13 cellular contexts compared by ENCODE assay signal in the genomic region with DNA sequence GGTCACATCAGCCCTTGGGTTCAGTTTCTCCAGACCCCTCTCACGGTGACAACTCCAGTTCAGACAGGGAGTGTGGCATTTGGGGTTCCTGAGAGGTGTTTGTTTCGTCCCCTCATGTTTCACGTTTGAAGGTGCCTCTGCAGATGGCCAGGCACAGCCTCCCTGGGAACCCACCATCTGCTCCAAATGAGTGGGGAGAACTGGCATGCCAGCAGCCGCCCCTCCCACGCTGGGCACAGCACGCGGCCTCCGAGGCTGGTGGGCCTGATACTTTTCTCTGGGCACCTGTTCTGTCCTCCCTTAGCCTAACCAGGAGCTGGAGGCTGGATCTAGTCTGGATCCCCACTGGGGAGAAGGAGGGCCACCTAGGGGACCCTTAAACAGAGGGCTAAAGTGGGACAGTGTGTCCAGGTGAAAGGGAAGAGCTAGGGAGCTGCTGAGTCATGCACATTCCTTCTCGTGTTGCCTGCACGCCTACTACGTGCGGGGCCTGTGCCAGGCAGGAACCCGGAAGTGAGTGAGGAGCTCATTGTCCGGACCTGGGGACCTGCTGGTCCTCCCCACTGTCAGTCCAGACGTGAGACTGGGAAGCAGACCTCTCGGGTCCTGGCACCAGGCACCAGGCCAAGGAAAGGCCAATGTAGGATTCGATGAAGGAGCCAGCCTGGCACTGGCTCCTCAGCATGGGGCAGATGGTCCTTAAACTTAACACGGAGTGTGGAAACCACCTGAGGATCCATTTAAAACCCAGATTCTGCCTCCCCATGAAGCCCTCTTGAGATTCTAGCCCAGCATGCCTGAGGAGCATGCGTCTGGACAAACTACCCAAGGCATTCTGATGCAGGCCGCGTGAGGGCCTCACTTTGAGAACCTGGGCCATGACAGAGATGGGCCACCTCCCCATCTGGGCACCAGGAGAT.
DNase-seq lines count a peak whose midpoint lies in the region; ATAC-seq lines count a peak whose summit lies in the region.
"Had no signal": no experiment of that assay in that cellular context is flagged by ENCODE, and none has a peak within 500 bp of the region (broad histone marks: within the 10 kb centered on the region; RNA-seq: fewer than 3 reads in every experiment).

No MANE protein-coding gene starts in this region.

- H3K27ac ChIP-seq in rectal smooth muscle tissue (ENCODE audit: low read depth, low read length) = peak overlapping the region; percentile 24

- no peak overlapping the region for H3K9ac ChIP-seq in rectal smooth muscle tissue (ENCODE audit: low read length)

- no peaks in the 10 kb centered on the region for H3K36me3 ChIP-seq in rectal smooth muscle tissue (ENCODE audit: control insufficient read depth, insufficient read depth, low read length)

- no peak for ATAC-seq in HG03095 (IDR thresholded peaks at IDR 0.05; ENCODE audit: unreplicated experiment)
- ATAC-seq: activated T-helper 17 cell treated with anti-CD3 and anti-CD28 coated beads, Interleukin-2, amount 50 U/mL, for 72 hours; naive thymus-derived CD4-positive, alpha-beta T cell had no signal

- H3K4me1 ChIP-seq in rectal smooth muscle tissue (ENCODE audit: control insufficient read depth, insufficient read depth, low read length) = peaks cover 2% of the 10 kb centered on the region

- H3K27me3 ChIP-seq in rectal smooth muscle tissue (ENCODE audit: control insufficient read depth, insufficient read depth, low read length) = no peaks in the 10 kb centered on the region

- no peak overlapping the region for H3K4me3 ChIP-seq in rectal smooth muscle tissue (ENCODE audit: low read length)

- DNase-seq in D341Med (ENCODE audit: low spot score) (peak; percentile 29), NCI-H524 (lab: John Stamatoyannopoulos, UW) (peak; percentile 72 to 80), epidermal melanocyte (ENCODE audit: insufficient read length, low spot score) (peak; percentile 14), NOMO-1 (lab: John Stamatoyannopoulos, UW; ENCODE audit: unreplicated experiment in 2 of 2) (no peak), DMS53 (lab: John Stamatoyannopoulos, UW) (no peak)
- DNase-seq in stimulated activated CD4-positive, alpha-beta T cell treated with anti-CD3 and anti-CD28 coated beads, Interleukin-4, amount 100 ng/mL, for 24 hours = no peak
- DNase-seq: activated CD4-positive, CD25-positive, alpha-beta regulatory T cell; COR-L47; naive thymus-derived CD4-positive, alpha-beta T cell; stimulated activated CD4-positive, alpha-beta T cell treated with anti-CD3 and anti-CD28 coated beads, Interleukin-1b, Interleukin-23, amount 100 ng/mL, for 48 hours had no signal

Comparison
In these comparisons a context has a peak if more than half of its experiments do, and no peak if none do; other contexts are left out.
1. DNase-seq: peak in D341Med (single experiment), NCI-H524 (2 of 2) and epidermal melanocyte (single experiment); none in stimulated activated CD4-positive, alpha-beta T cell treated with anti-CD3 and anti-CD28 coated beads, Interleukin-4, amount 100 ng/mL, for 24 hours (single experiment), NOMO-1 (0 of 2) and DMS53 (single experiment).